Comparison of ENCODE assay signal across 1 cellular context in the genomic region with DNA sequence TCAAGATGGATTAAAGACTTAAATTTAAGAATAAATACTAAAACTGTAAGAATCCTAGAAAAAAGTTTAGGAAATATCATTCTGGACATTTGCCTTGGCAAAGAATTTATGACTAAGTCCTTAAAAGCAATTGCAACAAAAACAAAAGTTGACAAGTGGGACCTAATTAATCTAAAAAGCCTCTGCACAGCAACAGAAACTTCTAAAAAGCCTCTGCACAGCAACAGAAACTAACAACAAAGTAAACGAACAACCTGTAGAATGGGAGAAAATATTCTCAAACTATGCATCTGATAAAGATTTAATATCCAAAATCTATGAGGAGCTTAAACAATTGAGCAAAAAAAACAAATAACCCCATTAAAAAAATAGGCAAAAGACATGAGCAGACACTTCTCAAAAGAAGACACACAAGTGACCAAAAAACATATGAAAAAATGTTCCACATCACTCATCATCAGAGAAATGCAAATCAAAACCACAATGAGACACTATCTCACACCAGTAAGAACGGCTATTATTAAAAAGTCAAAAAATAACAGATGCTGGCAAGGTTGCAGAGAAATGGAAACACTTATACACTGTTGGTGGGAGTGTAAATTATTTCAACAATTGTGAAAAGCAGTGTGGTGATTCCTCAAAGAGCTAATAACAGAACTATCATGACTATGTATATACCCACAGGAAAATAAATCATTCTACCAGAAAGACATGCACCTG.
TF ChIP-seq lines count a peak whose summit lies in the region.

No MANE protein-coding gene starts in this region.

TF ChIP-seq in GM12878, 131 proteins besides CTCF, POLR2A, EP300 and RAD21 (continued from another document):
- peak; percentile 74; the same call in 1 of the 2 replicates for TF ChIP-seq BMI1 (IDR thresholded peaks at IDR 0.05; ENCODE audit: borderline replicate concordance)
- no peak for TF ChIP-seq KLF5 (IDR thresholded peaks at IDR 0.05; ENCODE audit: partially characterized antibody)
- TF ChIP-seq MEF2B (IDR thresholded peaks at IDR 0.05; ENCODE audit: partially characterized antibody, poor library complexity, severe bottlenecking) = peak; percentile 73
- no peak for TF ChIP-seq ZNF622 (IDR thresholded peaks at IDR 0.05)
- no peak for TF ChIP-seq E2F4 (IDR thresholded peaks at IDR 0.05; ENCODE audit: low read depth, low read length)
- no peak for TF ChIP-seq SMARCA5 (IDR thresholded peaks at IDR 0.05)
- TF ChIP-seq SMAD1 (IDR thresholded peaks at IDR 0.05; ENCODE audit: low read depth, partially characterized antibody) = peak; percentile 58
- no peak for TF ChIP-seq ZBED1 (IDR thresholded peaks at IDR 0.05; ENCODE audit: borderline replicate concordance)
- TF ChIP-seq SREBF2 (IDR thresholded peaks at IDR 0.05; ENCODE audit: low read length) = no peak
- peak; percentile 84; the same call in 1 of the 2 replicates for TF ChIP-seq NBN (IDR thresholded peaks at IDR 0.05)
- TF ChIP-seq, protein P1, sequence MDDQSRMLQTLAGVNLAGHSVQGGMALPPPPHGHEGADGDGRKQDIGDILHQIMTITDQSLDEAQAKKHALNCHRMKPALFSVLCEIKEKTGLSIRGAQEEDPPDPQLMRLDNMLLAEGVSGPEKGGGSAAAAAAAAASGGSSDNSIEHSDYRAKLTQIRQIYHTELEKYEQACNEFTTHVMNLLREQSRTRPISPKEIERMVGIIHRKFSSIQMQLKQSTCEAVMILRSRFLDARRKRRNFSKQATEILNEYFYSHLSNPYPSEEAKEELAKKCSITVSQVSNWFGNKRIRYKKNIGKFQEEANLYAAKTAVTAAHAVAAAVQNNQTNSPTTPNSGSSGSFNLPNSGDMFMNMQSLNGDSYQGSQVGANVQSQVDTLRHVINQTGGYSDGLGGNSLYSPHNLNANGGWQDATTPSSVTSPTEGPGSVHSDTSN (IDR thresholded peaks at IDR 0.05; ENCODE audit: insufficient replicate concordance, low read depth, low read length) = no peak
- TF ChIP-seq SPI1 (IDR thresholded peaks at IDR 0.05; ENCODE audit: borderline replicate concordance, insufficient read depth, low read depth, low read length) = no peak
- peak; percentile 53 for TF ChIP-seq RUNX3 (IDR thresholded peaks at IDR 0.05; ENCODE audit: low read length)
- no peak for TF ChIP-seq FOXM1 (IDR thresholded peaks at IDR 0.05; ENCODE audit: low read depth, low read length)
- peak; percentile 87 for TF ChIP-seq PKNOX1 (IDR thresholded peaks at IDR 0.05)
- TF ChIP-seq RFX5 (IDR thresholded peaks at IDR 0.05; ENCODE audit: low read depth, low read length) = no peak
